In genomic region chr15:31262901-31263671, GRCh38 we compare ENCODE assay signal across 7 cellular contexts.
DNase-seq lines count a peak whose midpoint lies in the region; ATAC-seq and TF ChIP-seq lines count a peak whose summit lies in the region.

No MANE protein-coding gene starts in this region.

- no peak overlapping the region for H4K8ac ChIP-seq in IMR-90 (ENCODE audit: low read depth in 2 of 2, low read length in 2 of 2)

- peak; percentile 7 for DNase-seq in IMR-90
- DNase-seq in activated naive CD8-positive, alpha-beta T cell treated with anti-CD3 and anti-CD28 coated beads, Interleukin-2, amount 50 U/mL, for 24 hours: no peak
- peak; percentile 65 for DNase-seq in upper lobe of right lung
- no peak for DNase-seq in BE2C

- H2BK5ac ChIP-seq in IMR-90 (ENCODE audit: low read depth, low read length, poor library complexity, severe bottlenecking): no peak overlapping the region

- no peak for TF ChIP-seq CTCF in IMR-90 (conservative IDR thresholded peaks at IDR 0.05; ENCODE audit: low read depth, low read length)
- TF ChIP-seq CTCF in upper lobe of right lung (IDR thresholded peaks at IDR 0.05): no peak
- no peak for TF ChIP-seq CTCF in BE2C (IDR thresholded peaks at IDR 0.05; ENCODE audit: low read depth, low read length)

- peak; percentile 31 for ATAC-seq in GM18909 (IDR thresholded peaks at IDR 0.05; ENCODE audit: poor library complexity, unreplicated experiment)
- no peak for ATAC-seq in IMR-90 (ENCODE audit: low read depth)
- ATAC-seq in activated naive CD8-positive, alpha-beta T cell treated with anti-CD3 and anti-CD28 coated beads, Interleukin-2, amount 50 U/mL, for 24 hours: peak; percentile 20
- peak; percentile 68 for ATAC-seq in upper lobe of right lung
- no peak for ATAC-seq in HG03521 (IDR thresholded peaks at IDR 0.05; ENCODE audit: unreplicated experiment)

- H4K5ac ChIP-seq in IMR-90 (ENCODE audit: low read depth, low read length): no peak overlapping the region

- H3K56ac ChIP-seq in IMR-90 (ENCODE audit: extremely low read depth, insufficient read depth, low read length): no peak overlapping the region

- TF ChIP-seq RAD21 in IMR-90 (IDR thresholded peaks at IDR 0.05; ENCODE audit: low read length): no peak

- H4K20me1 ChIP-seq in IMR-90 (ENCODE audit: insufficient read depth, low read length): no peaks in the 10 kb centered on the region

- dilution Hi-C loops in IMR-90 (cut with HindIII; ENCODE audit: low sequenced_read_pairs, unreplicated experiment): no loop called here

- H3K9me3 ChIP-seq in IMR-90 (ENCODE audit: control insufficient read depth, insufficient read depth, low read length) (no peaks in the 10 kb centered on the region), upper lobe of right lung (no peaks in the 10 kb centered on the region), BE2C (no peaks in the 10 kb centered on the region)

- POLR2A ChIA-PET in IMR-90 (lab: Charles Lee; ENCODE audit: unreplicated experiment): no interaction called here

- H3K36me3 ChIP-seq in IMR-90 (ENCODE audit: control insufficient read depth, insufficient read depth, low read length) (no peaks in the 10 kb centered on the region), upper lobe of right lung (no peaks in the 10 kb centered on the region), BE2C (no peaks in the 10 kb centered on the region)

- H3K27me3 ChIP-seq in IMR-90 (ENCODE audit: control insufficient read depth, insufficient read depth, low read length) (peaks cover 3% of the 10 kb centered on the region; the same call in 1 of the 2 replicates), layer of hippocampus (ENCODE audit: control insufficient read depth, insufficient read depth, low read length) (no peaks in the 10 kb centered on the region), upper lobe of right lung (no peaks in the 10 kb centered on the region), BE2C (no peaks in the 10 kb centered on the region)

- no peak overlapping the region for H3K14ac ChIP-seq in IMR-90 (replicated peaks; ENCODE audit: low read depth, low read length)

- peaks cover 77% of the 10 kb centered on the region for H3K4me1 Mint-ChIP-seq in activated naive CD8-positive, alpha-beta T cell treated with anti-CD3 and anti-CD28 coated beads, Interleukin-2, amount 50 U/mL, for 24 hours

- BruUV-seq in IMR-90 (replicated peaks; lab: Mats Ljungman, UMichigan): no TSS peak

- H3K4me1 ChIP-seq in IMR-90 (ENCODE audit: control insufficient read depth, insufficient read depth, low read length): no peaks in the 10 kb centered on the region
- H3K4me1 ChIP-seq in upper lobe of right lung: peaks cover 47% of the 10 kb centered on the region
- peaks cover 20% of the 10 kb centered on the region for H3K4me1 ChIP-seq in BE2C

- H2AK9ac ChIP-seq in IMR-90 (replicated peaks; ENCODE audit: low read depth, low read length, poor library complexity): no peak overlapping the region

- H3K27ac Mint-ChIP-seq in activated naive CD8-positive, alpha-beta T cell treated with anti-CD3 and anti-CD28 coated beads, Interleukin-2, amount 50 U/mL, for 24 hours: peak overlapping the region; percentile 74

- no peak overlapping the region for H3K23ac ChIP-seq in IMR-90 (ENCODE audit: low read depth, low read length)

- intact Hi-C loops in IMR-90 (cut with micrococcal nuclease) (no loop called here), upper lobe of right lung (cut with DNase I) (no loop called here)

- no peak overlapping the region for H3K4me3 ChIP-seq in IMR-90 (ENCODE audit: insufficient read depth, low read depth, low read length)
- no peak overlapping the region for H3K4me3 ChIP-seq in upper lobe of right lung
- H3K4me3 ChIP-seq in BE2C (ENCODE audit: low read depth, low read length): no peak overlapping the region

- H2BK120ac ChIP-seq in IMR-90 (ENCODE audit: low read depth, low read length): no peak overlapping the region

- H3K27ac ChIP-seq in IMR-90 (ENCODE audit: insufficient read depth, low read length) (no peak overlapping the region), layer of hippocampus (ENCODE audit: low read depth, low read length) (peak overlapping the region; percentile 60), upper lobe of right lung (peak overlapping the region; percentile 83)

- no peak overlapping the region for H3K4ac ChIP-seq in IMR-90 (ENCODE audit: low read depth, low read length)

- H3K9me3 Mint-ChIP-seq in activated naive CD8-positive, alpha-beta T cell treated with anti-CD3 and anti-CD28 coated beads, Interleukin-2, amount 50 U/mL, for 24 hours: no peaks in the 10 kb centered on the region

- TF ChIP-seq POLR2A in IMR-90 (IDR thresholded peaks at IDR 0.05; ENCODE audit: low read depth, low read length): no peak

- no peak overlapping the region for H3K18ac ChIP-seq in IMR-90 (ENCODE audit: low read depth, low read length)

- H4K91ac ChIP-seq in IMR-90 (ENCODE audit: insufficient read depth, low read depth, low read length): no peak overlapping the region

- H3K27me3 Mint-ChIP-seq in activated naive CD8-positive, alpha-beta T cell treated with anti-CD3 and anti-CD28 coated beads, Interleukin-2, amount 50 U/mL, for 24 hours: peaks cover 3% of the 10 kb centered on the region

- H2BK15ac ChIP-seq in IMR-90 (ENCODE audit: low read depth, low read length): no peak overlapping the region

- H3K9me1 ChIP-seq in IMR-90 (ENCODE audit: insufficient read depth, low read length): no peaks in the 10 kb centered on the region

- in situ Hi-C loops in IMR-90 (cut with MboI; ENCODE audit: low sequenced_read_pairs): no loop called here

- H2AK5ac ChIP-seq in IMR-90 (ENCODE audit: low read depth, low read length): no peak overlapping the region

- 78% methylated on average over 4 of the region's 12 CpGs; no CpG with 5 or more reads in 1 of the 2 experiments for WGBS in IMR-90 (ENCODE audit: extremely low coverage in 2 of 2, insufficient read length in 1 of 2), 2 experiments

- no peak overlapping the region for H2BK20ac ChIP-seq in IMR-90 (ENCODE audit: low read depth, low read length)

- H3K36me3 Mint-ChIP-seq in activated naive CD8-positive, alpha-beta T cell treated with anti-CD3 and anti-CD28 coated beads, Interleukin-2, amount 50 U/mL, for 24 hours (ENCODE audit: low read depth): no peaks in the 10 kb centered on the region

- no peaks in the 10 kb centered on the region for H3K79me1 ChIP-seq in IMR-90 (ENCODE audit: low read depth in 1 of 2, low read length in 2 of 2)

- no peak overlapping the region for H3K4me3 Mint-ChIP-seq in activated naive CD8-positive, alpha-beta T cell treated with anti-CD3 and anti-CD28 coated beads, Interleukin-2, amount 50 U/mL, for 24 hours

- CTCF ChIA-PET in IMR-90 (lab: Yijun Ruan, JAX): no interaction called here

- H3K4me2 ChIP-seq in IMR-90 (ENCODE audit: low read depth, low read length): no peak overlapping the region

- no peak overlapping the region for H3K9ac ChIP-seq in IMR-90 (ENCODE audit: low read depth, low read length)

- H2AFZ ChIP-seq in IMR-90 (replicated peaks; ENCODE audit: low read length, poor library complexity): no peak overlapping the region

TF ChIP-seq in IMR-90, 13 proteins besides CTCF, POLR2A, EP300 and RAD21:
- TF ChIP-seq FOS (IDR thresholded peaks at IDR 0.05; ENCODE audit: low read depth, low read length) (no peak), CHD1 (IDR thresholded peaks at IDR 0.05; ENCODE audit: low read depth, low read length) (no peak), RCOR1 (IDR thresholded peaks at IDR 0.05; ENCODE audit: insufficient replicate concordance, low read length) (no peak), NFE2L2 (IDR thresholded peaks at IDR 0.05; ENCODE audit: low read depth, low read length) (no peak), MXI1 (IDR thresholded peaks at IDR 0.05; ENCODE audit: borderline replicate concordance, low read depth, low read length) (no peak), USF2 (IDR thresholded peaks at IDR 0.05; ENCODE audit: low read depth, low read length) (no peak), BHLHE40 (IDR thresholded peaks at IDR 0.05; ENCODE audit: low read depth, low read length) (no peak)

Comparison
In these comparisons a context has a peak if more than half of its experiments do, and no peak if none do; other contexts are left out.
1. ATAC-seq: peak in GM18909 (single experiment), activated naive CD8-positive, alpha-beta T cell treated with anti-CD3 and anti-CD28 coated beads, Interleukin-2, amount 50 U/mL, for 24 hours (single experiment) and upper lobe of right lung (single experiment); none in IMR-90 (single experiment) and HG03521 (single experiment).
2. DNase-seq: peak in IMR-90 (single experiment) and upper lobe of right lung (single experiment); none in activated naive CD8-positive, alpha-beta T cell treated with anti-CD3 and anti-CD28 coated beads, Interleukin-2, amount 50 U/mL, for 24 hours (single experiment) and BE2C (single experiment).